ENCODE assay signal across 9 cellular contexts in genomic region chr19:2290441-2291184, GRCh38. TPM values are rescaled to one million over a fixed set of nuclear protein-coding genes. Genes with fewer than 3 reads are reported as not detected.
A peak's percentile ranks its signal among the peaks of the same experiment; 100 is the strongest.
DNase-seq lines count a peak whose midpoint lies in the region; ATAC-seq and TF ChIP-seq lines count a peak whose summit lies in the region.
"Had no signal": no experiment of that assay in that cellular context is flagged by ENCODE, and none has a peak within 500 bp of the region (broad histone marks: within the 10 kb centered on the region; RNA-seq: fewer than 3 reads in every experiment).

No MANE protein-coding gene starts in this region.

- no peak for ATAC-seq in IMR-90 (ENCODE audit: low read depth)
- ATAC-seq in HG03025 (IDR thresholded peaks at IDR 0.05; ENCODE audit: low FRiP score, unreplicated experiment) = no peak

- H3K27me3 ChIP-seq in IMR-90 (ENCODE audit: control insufficient read depth, insufficient read depth, low read length) (peaks cover 68% of the 10 kb centered on the region), neuronal stem cell (ENCODE audit: control insufficient read depth in 3 of 3, insufficient read depth in 3 of 3, low read depth in 1 of 3, low read length in 3 of 3) (peaks cover 38 to 73% (median 38%) of the 10 kb centered on the region in 3 experiments)

- H3K27ac Mint-ChIP-seq in brain = no peak overlapping the region

- no peak overlapping the region for H3K27ac ChIP-seq in IMR-90 (ENCODE audit: insufficient read depth, low read length)
- no peak overlapping the region for H3K27ac ChIP-seq in neuronal stem cell (replicated peaks; ENCODE audit: low read length)
- H3K27ac ChIP-seq: thyroid gland had no signal

- H3K4me2 ChIP-seq in IMR-90 (ENCODE audit: low read depth, low read length) = no peak overlapping the region
- peak overlapping the region; percentile 91 for H3K4me2 ChIP-seq in neuronal stem cell (ENCODE audit: insufficient read depth, low read length, poor library complexity, severe bottlenecking)

- peaks cover 26% of the 10 kb centered on the region for H4K20me1 ChIP-seq in IMR-90 (ENCODE audit: insufficient read depth, low read length)

- H3K9me3 Mint-ChIP-seq in brain = peaks cover 0 to 20% (median 0%) of the 10 kb centered on the region in 5 experiments

- TF ChIP-seq RAD21 in IMR-90 (IDR thresholded peaks at IDR 0.05; ENCODE audit: low read length) = no peak

- H2BK5ac ChIP-seq in IMR-90 (ENCODE audit: low read depth, low read length, poor library complexity, severe bottlenecking) (no peak overlapping the region), neuronal stem cell (ENCODE audit: low read length) (no peak overlapping the region)

- peak overlapping the region; percentile 43 for H2AFZ ChIP-seq in IMR-90 (replicated peaks; ENCODE audit: low read length, poor library complexity)
- H2AFZ ChIP-seq in neuronal stem cell (ENCODE audit: low read length) = peak overlapping the region; percentile 73

- no peak overlapping the region for H2BK12ac ChIP-seq in neuronal stem cell (ENCODE audit: low read length)

- no peaks in the 10 kb centered on the region for H3K9me3 ChIP-seq in IMR-90 (ENCODE audit: control insufficient read depth, insufficient read depth, low read length)
- H3K9me3 ChIP-seq in neuronal stem cell (replicated peaks in 1 of 2; ENCODE audit: control insufficient read depth in 2 of 2, insufficient read depth in 1 of 2, low read depth in 1 of 2, low read length in 2 of 2) = peaks cover 0 to 4% of the 10 kb centered on the region in 2 donors
- H3K9me3 ChIP-seq: thyroid gland had no signal

- H3K4me3 ChIP-seq in IMR-90 (ENCODE audit: insufficient read depth, low read depth, low read length) (no peak overlapping the region), neuronal stem cell (ENCODE audit: low read length in 2 of 2) (peak overlapping the region in 1 of 2 donors; percentile 73)

- peaks cover 19% of the 10 kb centered on the region for H3K4me1 Mint-ChIP-seq in brain

- peaks cover 5% of the 10 kb centered on the region for H3K4me1 ChIP-seq in IMR-90 (ENCODE audit: control insufficient read depth, insufficient read depth, low read length)
- H3K4me1 ChIP-seq in neuronal stem cell (ENCODE audit: control insufficient read depth in 2 of 2, insufficient read depth in 1 of 2, low read depth in 1 of 2, low read length in 2 of 2) = peaks cover 5 to 15% of the 10 kb centered on the region in 2 donors

- no peak overlapping the region for H4K8ac ChIP-seq in IMR-90 (ENCODE audit: low read depth in 2 of 2, low read length in 2 of 2)
- no peak overlapping the region for H4K8ac ChIP-seq in neuronal stem cell (ENCODE audit: low read depth, low read length)

- no peak overlapping the region for H4K5ac ChIP-seq in IMR-90 (ENCODE audit: low read depth, low read length)

- H3K79me1 ChIP-seq in IMR-90 (ENCODE audit: low read depth in 1 of 2, low read length in 2 of 2) = no peaks in the 10 kb centered on the region
- peaks cover 3% of the 10 kb centered on the region for H3K79me1 ChIP-seq in neuronal stem cell (ENCODE audit: low read depth, low read length)

- no peak overlapping the region for H3K23ac ChIP-seq in IMR-90 (ENCODE audit: low read depth, low read length)
- H3K23ac ChIP-seq in neuronal stem cell (ENCODE audit: low read depth, low read length, poor library complexity) = peak overlapping the region; percentile 93

- H3K36me3 Mint-ChIP-seq in brain = peaks cover 7% of the 10 kb centered on the region

- dilution Hi-C loops in IMR-90 (cut with HindIII; ENCODE audit: low sequenced_read_pairs, unreplicated experiment) = no loop called here

- BruUV-seq in IMR-90 (replicated peaks; lab: Mats Ljungman, UMichigan) = no TSS peak

- intact Hi-C loops in IMR-90 (cut with micrococcal nuclease) = no loop called here

- peak; percentile 43 for DNase-seq in DMS53 treated with DMSO at 0.1 percent for 48 hours (lab: John Stamatoyannopoulos, UW; ENCODE audit: unreplicated experiment)
- no peak for DNase-seq in IMR-90
- no peak for DNase-seq in neuronal stem cell (ENCODE audit: low spot score)
- DNase-seq in NCI-H187 treated with DMSO at 0.1 percent for 48 hours (lab: John Stamatoyannopoulos, UW) = no peak
- no peak for DNase-seq in occipital lobe (lab: John Stamatoyannopoulos, UW)
- no peak for DNase-seq in stimulated activated naive CD4-positive, alpha-beta T cell treated with Interleukin-2 at 50 U/mL for 16 hours (lab: John Stamatoyannopoulos, UW)

- in situ Hi-C loops in IMR-90 (cut with MboI; ENCODE audit: low sequenced_read_pairs) = no loop called here

- H3K18ac ChIP-seq in IMR-90 (ENCODE audit: low read depth, low read length) (no peak overlapping the region), neuronal stem cell (ENCODE audit: low read length) (peak overlapping the region; percentile 64)

- no peaks in the 10 kb centered on the region for H3K9me1 ChIP-seq in IMR-90 (ENCODE audit: insufficient read depth, low read length)

- CTCF ChIA-PET in IMR-90 (lab: Yijun Ruan, JAX) = interaction anchor here (1.1 to 1.6 kb wide), 2 partner anchors 25 to 55 kb away, joined by 4 read pairs; partner anchors contain the start of gene PLEKHJ1

- peaks cover 17% of the 10 kb centered on the region for H3K27me3 Mint-ChIP-seq in brain

- H3K56ac ChIP-seq in IMR-90 (ENCODE audit: extremely low read depth, insufficient read depth, low read length) = no peak overlapping the region

- H3K14ac ChIP-seq in IMR-90 (replicated peaks; ENCODE audit: low read depth, low read length) (no peak overlapping the region), neuronal stem cell (ENCODE audit: low read length) (peak overlapping the region; percentile 71)

- H3K9ac ChIP-seq in IMR-90 (ENCODE audit: low read depth, low read length) (no peak overlapping the region), neuronal stem cell (ENCODE audit: low read depth, low read length, poor library complexity) (peak overlapping the region; percentile 60)

- H2BK20ac ChIP-seq in IMR-90 (ENCODE audit: low read depth, low read length) = no peak overlapping the region

- WGBS in IMR-90 (ENCODE audit: extremely low coverage in 2 of 2, insufficient read length in 1 of 2), 2 experiments = 10% methylated on average over 39 of the region's 82 CpGs; no CpG with 5 or more reads in 1 of the 2 experiments
- no CpG with 5 or more reads among the region's 82 CpGs for WGBS in neuronal stem cell (ENCODE audit: extremely low coverage in 2 of 2, insufficient read length in 2 of 2, insufficient replicate concordance in 1 of 2), 2 donors

- H2AK5ac ChIP-seq in IMR-90 (ENCODE audit: low read depth, low read length) (no peak overlapping the region), neuronal stem cell (ENCODE audit: low read depth, low read length) (peak overlapping the region; percentile 37)

- H3K4ac ChIP-seq in IMR-90 (ENCODE audit: low read depth, low read length) (no peak overlapping the region), neuronal stem cell (ENCODE audit: low read length) (no peak overlapping the region)

- H3K36me3 ChIP-seq in IMR-90 (ENCODE audit: control insufficient read depth, insufficient read depth, low read length) = no peaks in the 10 kb centered on the region
- H3K36me3 ChIP-seq in neuronal stem cell (replicated peaks in 1 of 2; ENCODE audit: control insufficient read depth in 2 of 2, insufficient read depth in 2 of 2, low read length in 2 of 2) = no peaks in the 10 kb centered on the region
- H3K36me3 ChIP-seq: thyroid gland had no signal

- TF ChIP-seq CTCF in IMR-90 (conservative IDR thresholded peaks at IDR 0.05; ENCODE audit: low read depth, low read length) (no peak), brain (conservative IDR thresholded peaks at IDR 0.05) (no peak)

- POLR2A ChIA-PET in IMR-90 (lab: Charles Lee; ENCODE audit: unreplicated experiment) = no interaction called here

- H3K4me3 Mint-ChIP-seq in brain = peak overlapping the region in 3 of 5 experiments; percentile 13 to 50 (median 34)

- H4K91ac ChIP-seq in IMR-90 (ENCODE audit: insufficient read depth, low read depth, low read length) = no peak overlapping the region
- no peak overlapping the region for H4K91ac ChIP-seq in neuronal stem cell (ENCODE audit: low read depth, low read length, poor library complexity)

- H2BK15ac ChIP-seq in IMR-90 (ENCODE audit: low read depth, low read length) = no peak overlapping the region
- peak overlapping the region; percentile 85 for H2BK15ac ChIP-seq in neuronal stem cell (ENCODE audit: low read length)

- no peak for TF ChIP-seq POLR2A in IMR-90 (IDR thresholded peaks at IDR 0.05; ENCODE audit: low read depth, low read length)

- no peak overlapping the region for H2BK120ac ChIP-seq in IMR-90 (ENCODE audit: low read depth, low read length)
- no peak overlapping the region for H2BK120ac ChIP-seq in neuronal stem cell (ENCODE audit: low read depth, low read length)

- peak overlapping the region; percentile 28 for H2AK9ac ChIP-seq in IMR-90 (replicated peaks; ENCODE audit: low read depth, low read length, poor library complexity)

RNA-seq across cellular contexts. Expression of gene PEAK3, which starts 8.6 kb away (rescaled TPM):
- under 0.01 TPM in 1 of 2 replicates, not detected in the other for total RNA-seq in IMR-90 (2012; rRNA removed)
- polyA plus RNA-seq in IMR-90 (2012; rRNA removed) = 0.09 and 0.19 TPM in 2 replicates
- polyA plus RNA-seq in IMR-90 (2012; cell fraction: cytosol; rRNA removed) = 0.09 and 0.15 TPM in 2 replicates
- 0.14 TPM in 1 of 2 replicates, not detected in the other for polyA plus RNA-seq in IMR-90 (2012; cell fraction: nucleus; rRNA removed; ENCODE audit: low replicate concordance)
- not detected for polyA plus RNA-seq in brain (ENCODE audit: insufficient read depth, low read depth, low replicate concordance)
- not detected for polyA plus RNA-seq in neuronal stem cell (2013, experiment 1 of 2)
- not detected for polyA plus RNA-seq in neuronal stem cell (2013, experiment 2 of 2)
- not detected for total RNA-seq in occipital lobe

RNA-seq across cellular contexts. Expression of gene LINGO3, which starts 17.3 kb away (rescaled TPM):
- total RNA-seq in IMR-90 (2012; rRNA removed) (not detected in 2 replicates), occipital lobe (0.62 TPM)
- polyA plus RNA-seq in IMR-90 (2012; rRNA removed) (not detected in 2 replicates), brain (ENCODE audit: insufficient read depth, low read depth, low replicate concordance) (3.2 TPM)
- polyA plus RNA-seq in IMR-90 (2012; cell fraction: cytosol; rRNA removed) = 0.03 TPM in 1 of 2 replicates, not detected in the other
- polyA plus RNA-seq in IMR-90 (2012; cell fraction: nucleus; rRNA removed; ENCODE audit: low replicate concordance) = not detected in 2 replicates
- polyA plus RNA-seq in neuronal stem cell (2013, experiment 1 of 2) = 0.99 TPM
- polyA plus RNA-seq in neuronal stem cell (2013, experiment 2 of 2) = 1.1 TPM

RNA-seq across cellular contexts. Expression of gene JSRP1, which starts 34.4 kb away (rescaled TPM):
- total RNA-seq in IMR-90 (2012; rRNA removed) = not detected in 2 replicates
- not detected in 2 replicates for polyA plus RNA-seq in IMR-90 (2012; rRNA removed)
- 0.07 and 0.18 TPM in 2 replicates for polyA plus RNA-seq in IMR-90 (2012; cell fraction: cytosol; rRNA removed)
- 0.62 and 0.78 TPM in 2 replicates for polyA plus RNA-seq in IMR-90 (2012; cell fraction: nucleus; rRNA removed; ENCODE audit: low replicate concordance)
- polyA plus RNA-seq in brain (ENCODE audit: insufficient read depth, low read depth, low replicate concordance) = 5.7 TPM
- 0.22 TPM for polyA plus RNA-seq in neuronal stem cell (2013, experiment 1 of 2)
- polyA plus RNA-seq in neuronal stem cell (2013, experiment 2 of 2) = 0.15 TPM
- total RNA-seq in occipital lobe = not detected
- total RNA-seq: thyroid gland had no signal

RNA-seq across cellular contexts. Expression of gene LSM7, which starts 37.8 kb away (rescaled TPM):
- total RNA-seq in IMR-90 (2012; rRNA removed) = 145 and 200 TPM in 2 replicates
- polyA plus RNA-seq in IMR-90 (2012; rRNA removed) = 544 and 708 TPM in 2 replicates
- 747 and 763 TPM in 2 replicates for polyA plus RNA-seq in IMR-90 (2012; cell fraction: cytosol; rRNA removed)
- polyA plus RNA-seq in IMR-90 (2012; cell fraction: nucleus; rRNA removed; ENCODE audit: low replicate concordance) = 274 and 317 TPM in 2 replicates
- 292 TPM for polyA plus RNA-seq in brain (ENCODE audit: insufficient read depth, low read depth, low replicate concordance)
- 368 TPM for polyA plus RNA-seq in neuronal stem cell (2013, experiment 1 of 2)
- 371 TPM for polyA plus RNA-seq in neuronal stem cell (2013, experiment 2 of 2)
- total RNA-seq in occipital lobe = 61.6 TPM

RNA-seq across cellular contexts. Expression of gene SPPL2B, which starts 37.9 kb away (rescaled TPM):
- total RNA-seq in IMR-90 (2012; rRNA removed) (3.4 and 4.2 TPM in 2 replicates), occipital lobe (22.6 TPM)
- polyA plus RNA-seq in IMR-90 (2012; rRNA removed) (45.7 and 52.0 TPM in 2 replicates), brain (ENCODE audit: insufficient read depth, low read depth, low replicate concordance) (66.7 TPM)
- polyA plus RNA-seq in IMR-90 (2012; cell fraction: cytosol; rRNA removed) = 25.9 and 36.5 TPM in 2 replicates
- 327 and 736 TPM in 2 replicates for polyA plus RNA-seq in IMR-90 (2012; cell fraction: nucleus; rRNA removed; ENCODE audit: low replicate concordance)
- 32.8 TPM for polyA plus RNA-seq in neuronal stem cell (2013, experiment 1 of 2)
- polyA plus RNA-seq in neuronal stem cell (2013, experiment 2 of 2) = 31.5 TPM
